ENCODE assay signal across 18 cellular contexts in genomic region chr12:101782544-101782855, GRCh38. TPM values are rescaled to one million over a fixed set of nuclear protein-coding genes. Genes with fewer than 3 reads are reported as not detected.
DNase-seq lines count a peak whose midpoint lies in the region; ATAC-seq and TF ChIP-seq lines count a peak whose summit lies in the region.
"Had no signal": no experiment of that assay in that cellular context is flagged by ENCODE, and none has a peak within 500 bp of the region (broad histone marks: within the 10 kb centered on the region; RNA-seq: fewer than 3 reads in every experiment).

No MANE protein-coding gene starts in this region.

- peak overlapping the region; percentile 9 for H3K4me3 Mint-ChIP-seq in activated CD4-positive, alpha-beta T cell treated with anti-CD3 and anti-CD28 coated beads, Interleukin-2, amount 10 ng/mL, durations not matched to agents 24 days and 14 days
- no peak overlapping the region for H3K4me3 Mint-ChIP-seq in central memory CD8-positive, alpha-beta T cell
- H3K4me3 Mint-ChIP-seq in endothelial cell (ENCODE audit: unreplicated experiment): no peak overlapping the region
- H3K4me3 Mint-ChIP-seq: activated naive CD4-positive, alpha-beta T cell treated with anti-CD3 and anti-CD28 coated beads, Interleukin-2, amount 10 ng/mL, durations not matched to agents 7 days and 5 days had no signal

- no peaks in the 10 kb centered on the region for H3K27me3 Mint-ChIP-seq in activated CD4-positive, alpha-beta T cell treated with anti-CD3 and anti-CD28 coated beads, Interleukin-2, amount 10 ng/mL, durations not matched to agents 24 days and 14 days
- no peaks in the 10 kb centered on the region for H3K27me3 Mint-ChIP-seq in central memory CD8-positive, alpha-beta T cell
- H3K27me3 Mint-ChIP-seq in endothelial cell (ENCODE audit: unreplicated experiment): no peaks in the 10 kb centered on the region
- H3K27me3 Mint-ChIP-seq: activated naive CD4-positive, alpha-beta T cell treated with anti-CD3 and anti-CD28 coated beads, Interleukin-2, amount 10 ng/mL, durations not matched to agents 7 days and 5 days had no signal

- peaks cover 46% of the 10 kb centered on the region for H3K36me3 Mint-ChIP-seq in activated CD4-positive, alpha-beta T cell treated with anti-CD3 and anti-CD28 coated beads, Interleukin-2, amount 10 ng/mL, durations not matched to agents 24 days and 14 days (ENCODE audit: low read depth)
- H3K36me3 Mint-ChIP-seq in central memory CD8-positive, alpha-beta T cell (ENCODE audit: insufficient read depth): peaks cover 22% of the 10 kb centered on the region
- H3K36me3 Mint-ChIP-seq in endothelial cell (ENCODE audit: low read depth, unreplicated experiment): no peaks in the 10 kb centered on the region

- no peaks in the 10 kb centered on the region for H3K9me3 ChIP-seq in skeletal muscle satellite cell (replicated peaks; ENCODE audit: low read length)
- H3K9me3 ChIP-seq: A549, tibial nerve had no signal

- intact Hi-C loops in activated CD4-positive, alpha-beta T cell treated with anti-CD3 and anti-CD28 coated beads, Interleukin-2, amount 10 ng/mL, durations not matched to agents 24 days and 14 days (cut with micrococcal nuclease): loop anchor here (1.0 to 2.0 kb wide), 3 partner anchors 11 to 48 kb away; partner anchors contain the start of gene GNPTAB

- peaks cover 31% of the 10 kb centered on the region for H3K4me1 Mint-ChIP-seq in activated CD4-positive, alpha-beta T cell treated with anti-CD3 and anti-CD28 coated beads, Interleukin-2, amount 10 ng/mL, durations not matched to agents 24 days and 14 days
- H3K4me1 Mint-ChIP-seq in central memory CD8-positive, alpha-beta T cell: peaks cover 5% of the 10 kb centered on the region
- H3K4me1 Mint-ChIP-seq in endothelial cell (ENCODE audit: unreplicated experiment): peaks cover 3% of the 10 kb centered on the region

- H3K4me3 ChIP-seq in skeletal muscle satellite cell (ENCODE audit: low read length): no peak overlapping the region
- H3K4me3 ChIP-seq: A549, coronary artery, lung, tibial nerve had no signal

- no peaks in the 10 kb centered on the region for H3K36me3 ChIP-seq in skeletal muscle satellite cell (ENCODE audit: insufficient read depth, low read length)

- H3K27me3 ChIP-seq in skeletal muscle satellite cell (ENCODE audit: control insufficient read depth, insufficient read depth, low read length): no peaks in the 10 kb centered on the region
- H3K27me3 ChIP-seq: tibial nerve had no signal

- DNase-seq in activated CD4-positive, alpha-beta T cell treated with anti-CD3 and anti-CD28 coated beads, Interleukin-2, amount 10 ng/mL, durations not matched to agents 24 days and 14 days: no peak
- DNase-seq in activated CD4-positive, alpha-beta T cell treated with anti-CD3 and anti-CD28 coated beads for 1 hour: no peak
- DNase-seq in LHCN-M2 (ENCODE audit: low read depth) (peak; percentile 33), endothelial cell (ENCODE audit: low spot score) (no peak)
- DNase-seq in central memory CD8-positive, alpha-beta T cell (ENCODE audit: low spot score in 2 of 2): no peak
- DNase-seq: activated naive CD4-positive, alpha-beta T cell treated with anti-CD3 and anti-CD28 coated beads, Interleukin-2, amount 10 ng/mL, durations not matched to agents 7 days and 5 days; NCI-H1092; NCI-H2227 treated with DMSO at 0.1 percent for 48 hours; nucleus accumbens; stimulated activated CD4-positive, alpha-beta T cell treated with anti-CD3 and anti-CD28 coated beads, Interleukin-12 subunit alpha, Interleukin-12 subunit beta, amount 100 ng/mL, for 4 hours had no signal

- H3K4me2 ChIP-seq in skeletal muscle satellite cell (ENCODE audit: low read length): peak overlapping the region; percentile 2
- H3K4me2 ChIP-seq: A549 had no signal

- no peak overlapping the region for H3K9ac ChIP-seq in skeletal muscle satellite cell (ENCODE audit: low read depth, low read length)

- no peaks in the 10 kb centered on the region for H3K9me3 Mint-ChIP-seq in activated CD4-positive, alpha-beta T cell treated with anti-CD3 and anti-CD28 coated beads, Interleukin-2, amount 10 ng/mL, durations not matched to agents 24 days and 14 days
- no peaks in the 10 kb centered on the region for H3K9me3 Mint-ChIP-seq in central memory CD8-positive, alpha-beta T cell
- H3K9me3 Mint-ChIP-seq in endothelial cell (ENCODE audit: unreplicated experiment): no peaks in the 10 kb centered on the region
- H3K9me3 Mint-ChIP-seq: activated naive CD4-positive, alpha-beta T cell treated with anti-CD3 and anti-CD28 coated beads, Interleukin-2, amount 10 ng/mL, durations not matched to agents 7 days and 5 days had no signal

- no peak for ATAC-seq in central memory CD8-positive, alpha-beta T cell (replicated peaks; ENCODE audit: extremely low read depth, poor library complexity, severe bottlenecking)
- no peak for ATAC-seq in HG03139 (IDR thresholded peaks at IDR 0.05; ENCODE audit: unreplicated experiment)
- no peak for ATAC-seq in HG03565 (IDR thresholded peaks at IDR 0.05; ENCODE audit: unreplicated experiment)
- ATAC-seq: A549, esophagus mucosa had no signal

- TF ChIP-seq CTCF in endothelial cell (IDR thresholded peaks at IDR 0.05; ENCODE audit: unreplicated experiment): no peak

- H3K27ac Mint-ChIP-seq in activated CD4-positive, alpha-beta T cell treated with anti-CD3 and anti-CD28 coated beads, Interleukin-2, amount 10 ng/mL, durations not matched to agents 24 days and 14 days: peak overlapping the region; percentile 91
- peak overlapping the region; percentile 71 for H3K27ac Mint-ChIP-seq in central memory CD8-positive, alpha-beta T cell (ENCODE audit: low read depth)
- H3K27ac Mint-ChIP-seq in endothelial cell (ENCODE audit: unreplicated experiment): no peak overlapping the region
- H3K27ac Mint-ChIP-seq: activated naive CD4-positive, alpha-beta T cell treated with anti-CD3 and anti-CD28 coated beads, Interleukin-2, amount 10 ng/mL, durations not matched to agents 7 days and 5 days had no signal

- peaks cover 15% of the 10 kb centered on the region for H3K4me1 ChIP-seq in skeletal muscle satellite cell (ENCODE audit: control insufficient read depth, insufficient read depth, low read length)
- H3K4me1 ChIP-seq: A549 had no signal

RNA-seq across cellular contexts. Expression of gene SYCP3, which starts 43.2 kb away (rescaled TPM):
- 0.44 and 0.50 TPM in 2 replicates for total RNA-seq in activated CD4-positive, alpha-beta T cell treated with anti-CD3 and anti-CD28 coated beads, Interleukin-2, amount 10 ng/mL, durations not matched to agents 24 days and 14 days
- 0.34 TPM in 1 of 2 replicates, not detected in the other for total RNA-seq in LHCN-M2 (2014; rRNA removed)
- polyA plus RNA-seq in LHCN-M2 (2012): 0.05 TPM
- total RNA-seq in skeletal muscle satellite cell (2012; rRNA removed): 0.22 TPM in 1 of 2 replicates, not detected in the other
- total RNA-seq in endothelial cell (ENCODE audit: unreplicated experiment): not detected

RNA-seq across cellular contexts. Expression of gene GNPTAB, which starts 48.3 kb away (rescaled TPM):
- 48.2 and 57.2 TPM in 2 replicates for total RNA-seq in activated CD4-positive, alpha-beta T cell treated with anti-CD3 and anti-CD28 coated beads, Interleukin-2, amount 10 ng/mL, durations not matched to agents 24 days and 14 days
- total RNA-seq in LHCN-M2 (2014; rRNA removed) (16.5 and 18.0 TPM in 2 replicates), endothelial cell (ENCODE audit: unreplicated experiment) (47.6 TPM)
- polyA plus RNA-seq in LHCN-M2 (2012): 7.3 TPM
- 11.1 and 15.5 TPM in 2 replicates for total RNA-seq in skeletal muscle satellite cell (2012; rRNA removed)
